10 cellular contexts compared by ENCODE assay signal in the genomic region with DNA sequence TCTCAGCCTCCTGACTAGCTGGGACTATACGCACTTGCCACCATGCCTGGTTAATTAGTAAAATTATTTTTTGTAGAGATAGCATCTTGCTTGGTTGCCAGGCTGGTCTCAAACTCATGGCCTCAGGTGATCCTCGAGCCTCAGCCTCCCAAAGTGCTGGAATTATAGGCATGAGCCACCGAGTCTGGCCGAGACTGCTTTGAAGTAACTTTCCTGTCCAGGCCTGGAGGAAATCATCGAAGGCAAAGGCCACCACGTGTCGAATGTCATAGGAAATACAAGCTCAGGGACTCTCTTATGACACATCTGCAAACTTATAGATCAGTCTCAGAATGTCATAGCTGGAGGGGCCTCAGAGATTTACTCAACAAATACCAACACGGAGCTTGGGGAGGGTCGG. TPM values are rescaled to one million over a fixed set of nuclear protein-coding genes. Genes with fewer than 3 reads are reported as not detected.
DNase-seq lines count a peak whose midpoint lies in the region; ATAC-seq and TF ChIP-seq lines count a peak whose summit lies in the region.
"Had no signal": no experiment of that assay in that cellular context is flagged by ENCODE, and none has a peak within 500 bp of the region (broad histone marks: within the 10 kb centered on the region; RNA-seq: fewer than 3 reads in every experiment).

No MANE protein-coding gene starts in this region.

- no peak for TF ChIP-seq EP300 in stomach (IDR thresholded peaks at IDR 0.05)

- H3K4me1 ChIP-seq in lung (ENCODE audit: control insufficient read depth in 2 of 2, insufficient read depth in 2 of 2, low read length in 2 of 2) (peaks cover 12 to 39% of the 10 kb centered on the region in 2 donors), stomach (peaks cover 33 to 85% (median 58%) of the 10 kb centered on the region in 4 donors)

- TF ChIP-seq CTCF in RWPE1 (conservative IDR thresholded peaks at IDR 0.05; ENCODE audit: low read depth): no peak
- no peak for TF ChIP-seq CTCF in lung (IDR thresholded peaks at IDR 0.05; ENCODE audit: control extremely low read depth, extremely low read depth)
- no peak for TF ChIP-seq CTCF in stomach (IDR thresholded peaks at IDR 0.05)

- WGBS in lung, 2 donors: 74 to 83% methylated on average over 9 of the region's 9 CpGs
- 66 to 86% (median 85%) methylated on average over 9 of the region's 9 CpGs for WGBS in stomach, 5 donors

- CTCF ChIA-PET in RWPE1 (lab: Yijun Ruan, JAX): interaction anchor here (0.6 to 1.4 kb wide), 3 partner anchors 18 to 472 kb away, joined by 3 to 5 read pairs (median 3); no protein-coding TSS in a partner anchor

- POLR2A ChIA-PET in RWPE1 (lab: Yijun Ruan, JAX; ENCODE audit: low non-redundant PET): interaction anchor here (0.7 to 1.0 kb wide), 3 partner anchors 12 to 127 kb away, joined by 4 to 6 read pairs (median 5); no protein-coding TSS in a partner anchor

- H3K27ac ChIP-seq in RWPE1 (peak overlapping the region; percentile 97), caudate nucleus (ENCODE audit: low read depth, low read length) (peak overlapping the region; percentile 69), lung (ENCODE audit: low read depth in 1 of 2, low read length in 1 of 2) (peak overlapping the region; percentile 70 to 92), stomach (peak overlapping the region; percentile 82 to 91 (median 87))
- H3K27ac ChIP-seq: HL-60 had no signal

- H3K9me3 ChIP-seq in lung (ENCODE audit: control insufficient read depth in 2 of 2, insufficient read depth in 1 of 2, low read length in 1 of 2) (peaks cover 0 to 5% of the 10 kb centered on the region in 2 donors), stomach (no peaks in the 10 kb centered on the region)

- peaks cover 0 to 3% of the 10 kb centered on the region in 2 donors for H3K36me3 ChIP-seq in lung (ENCODE audit: control insufficient read depth in 2 of 2, insufficient read depth in 2 of 2, low read length in 2 of 2)
- no peaks in the 10 kb centered on the region for H3K36me3 ChIP-seq in stomach

- no peak for DNase-seq in RWPE1 (ENCODE audit: low spot score)
- no peak for DNase-seq in caudate nucleus (lab: John Stamatoyannopoulos, UW)
- no peak for DNase-seq in lung (ENCODE audit: low spot score)
- DNase-seq in stomach: no peak
- no peak for DNase-seq in NCI-H345 treated with DMSO at 0.1 percent for 48 hours (lab: John Stamatoyannopoulos, UW; ENCODE audit: unreplicated experiment)
- DNase-seq: activated CD4-positive, alpha-beta memory T cell treated with anti-CD3 and anti-CD28 coated beads, Interleukin-2, amount 10 ng/mL, durations not matched to agents 7 days and 5 days; NCI-H69 had no signal

- intact Hi-C loops in stomach (cut with DNase I; ENCODE audit: low total_unique reads): no loop called here

- H3K4me3 ChIP-seq in lung: no peak overlapping the region
- H3K4me3 ChIP-seq in stomach: no peak overlapping the region

- no peaks in the 10 kb centered on the region for H3K27me3 ChIP-seq in lung (ENCODE audit: control insufficient read depth, insufficient read depth)
- no peaks in the 10 kb centered on the region for H3K27me3 ChIP-seq in stomach

- no peak for TF ChIP-seq POLR2A in stomach (IDR thresholded peaks at IDR 0.05)

- ATAC-seq in lung (ENCODE audit: insufficient read depth, low FRiP score) (no peak), GM18861 (IDR thresholded peaks at IDR 0.05; ENCODE audit: unreplicated experiment) (no peak), HG02840 (IDR thresholded peaks at IDR 0.05; ENCODE audit: low FRiP score, unreplicated experiment) (no peak)

RNA-seq across cellular contexts. Expression of a gene that starts 25.1 kb away (rescaled TPM):
- total RNA-seq in lung (100 to 1,000 TPM in 1 of 2 donors, 10 to 100 TPM in 1; 56.8 to 134 TPM), stomach (10 to 100 TPM; 33.2 to 84.6 (median 57.1) TPM)
- polyA plus RNA-seq in lung (10 to 100 TPM; 38.9 to 53.3 TPM), stomach (10 to 100 TPM in 2 of 3 donors, 1 to 10 TPM in 1; 8.4 to 19.1 (median 12.5) TPM)
